ENCODE assay signal across 13 cellular contexts in the genomic region with DNA sequence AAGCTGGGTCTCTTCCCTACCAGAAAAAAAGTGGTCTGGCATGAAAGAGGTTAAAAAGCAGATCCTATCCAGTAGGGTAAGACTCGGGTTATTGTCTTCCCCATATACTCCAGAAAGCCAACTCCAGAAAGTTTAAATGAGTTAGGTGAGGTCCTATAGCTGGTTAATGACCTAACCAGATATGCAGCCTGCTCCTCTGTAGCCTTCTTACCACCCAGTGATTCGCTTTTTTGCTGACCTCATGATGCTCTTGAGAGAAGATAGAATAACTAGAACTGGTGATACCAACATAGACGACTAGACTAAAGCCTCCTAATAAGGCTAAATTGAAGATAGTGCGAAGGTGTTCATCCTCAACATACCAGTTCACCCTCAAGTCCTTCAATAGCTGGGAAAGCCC. TPM values are rescaled to one million over a fixed set of nuclear protein-coding genes. Genes with fewer than 3 reads are reported as not detected.
DNase-seq lines count a peak whose midpoint lies in the region; ATAC-seq and TF ChIP-seq lines count a peak whose summit lies in the region.
"Had no signal": no experiment of that assay in that cellular context is flagged by ENCODE, and none has a peak within 500 bp of the region (broad histone marks: within the 10 kb centered on the region; RNA-seq: fewer than 3 reads in every experiment).

No MANE protein-coding gene starts in this region.

- H3K27ac Mint-ChIP-seq in CD14-positive monocyte = peak overlapping the region; percentile 59 to 90 (median 83)
- peak overlapping the region; percentile 91 to 99 for H3K27ac Mint-ChIP-seq in effector memory CD8-positive, alpha-beta T cell
- H3K27ac Mint-ChIP-seq: nephron progenitor cell had no signal

- peak overlapping the region; percentile 95 to 99 for H3K4me3 Mint-ChIP-seq in CD14-positive monocyte
- H3K4me3 Mint-ChIP-seq in effector memory CD8-positive, alpha-beta T cell = peak overlapping the region; percentile 86 to 99
- H3K4me3 Mint-ChIP-seq: nephron progenitor cell had no signal

- H3K27ac ChIP-seq in KOPT-K1 (ENCODE audit: low read depth, low read length, poor library complexity, severe bottlenecking) (peak overlapping the region; percentile 99), sigmoid colon (peak overlapping the region; percentile 29 to 69 (median 49))

- H3K27me3 Mint-ChIP-seq in CD14-positive monocyte (ENCODE audit: low read depth in 3 of 3) = peaks cover 0 to 3% (median 0%) of the 10 kb centered on the region in 3 donors
- H3K27me3 Mint-ChIP-seq in effector memory CD8-positive, alpha-beta T cell = no peaks in the 10 kb centered on the region
- H3K27me3 Mint-ChIP-seq: stimulated activated naive B cell treated with anti-CD40 and anti-IgM and Interleukin-4, amounts not matched to agents 10 μg/mL and 1 μg/mL and 100 μg/mL, for 72 hours had no signal

- 61 to 63% methylated on average over 4 of the region's 4 CpGs for WGBS in sigmoid colon, 2 donors

- H3K36me3 ChIP-seq in KOPT-K1 (ENCODE audit: insufficient read depth, low read length) (peaks cover 43% of the 10 kb centered on the region), sigmoid colon (no peaks in the 10 kb centered on the region)

- no peak for DNase-seq in CD14-positive monocyte (ENCODE audit: low spot score)
- DNase-seq in effector memory CD8-positive, alpha-beta T cell = no peak
- no peak for DNase-seq in sigmoid colon
- no peak for DNase-seq in NCI-H1694 treated with DMSO at 0.1 percent for 48 hours (lab: John Stamatoyannopoulos, UW)
- DNase-seq: Caco-2; NCI-H2171; nephron progenitor cell; stimulated activated naive B cell treated with anti-CD40 and anti-IgM and Interleukin-4, amounts not matched to agents 10 μg/mL and 1 μg/mL and 100 μg/mL, for 72 hours had no signal

- H3K9me3 Mint-ChIP-seq in CD14-positive monocyte = peaks cover 3 to 18% (median 16%) of the 10 kb centered on the region in 7 donors
- no peaks in the 10 kb centered on the region for H3K9me3 Mint-ChIP-seq in effector memory CD8-positive, alpha-beta T cell

- no peaks in the 10 kb centered on the region for H3K4me1 ChIP-seq in sigmoid colon
- H3K4me1 ChIP-seq: Caco-2 had no signal

- intact Hi-C loops in CD14-positive monocyte (cut with micrococcal nuclease) = no loop called here
- intact Hi-C loops in sigmoid colon (cut with DNase I) = no loop called here

- peak overlapping the region in 1 of 4 donors; percentile 44 for H3K4me3 ChIP-seq in sigmoid colon

- peaks cover 47% of the 10 kb centered on the region for H3K4me1 Mint-ChIP-seq in CD14-positive monocyte
- peaks cover 46 to 49% of the 10 kb centered on the region in 2 donors for H3K4me1 Mint-ChIP-seq in effector memory CD8-positive, alpha-beta T cell (ENCODE audit: low read depth in 2 of 2)

- ATAC-seq in effector memory CD8-positive, alpha-beta T cell (replicated peaks) = peak; percentile 37
- ATAC-seq in HG02970 (IDR thresholded peaks at IDR 0.05; ENCODE audit: low FRiP score, unreplicated experiment) (no peak), GM18511 (IDR thresholded peaks at IDR 0.05; ENCODE audit: unreplicated experiment) (no peak), GM21825 (IDR thresholded peaks at IDR 0.05; ENCODE audit: unreplicated experiment) (no peak)

- no peak for TF ChIP-seq POLR2A in sigmoid colon (IDR thresholded peaks at IDR 0.05)

- H3K36me3 Mint-ChIP-seq in CD14-positive monocyte = peaks cover 24 to 29% of the 10 kb centered on the region in 2 donors
- H3K36me3 Mint-ChIP-seq in effector memory CD8-positive, alpha-beta T cell (ENCODE audit: insufficient read depth) = peaks cover 37% of the 10 kb centered on the region

- TF ChIP-seq CTCF in CD14-positive monocyte (IDR thresholded peaks at IDR 0.05) = no peak
- TF ChIP-seq CTCF in sigmoid colon (IDR thresholded peaks at IDR 0.05) = no peak

- H3K27me3 ChIP-seq in sigmoid colon = no peaks in the 10 kb centered on the region

- H3K9me3 ChIP-seq in KOPT-K1 (ENCODE audit: insufficient read depth, low read length, poor library complexity, severe bottlenecking) = peaks cover 27% of the 10 kb centered on the region
- H3K9me3 ChIP-seq in sigmoid colon = peaks cover 0 to 6% (median 0%) of the 10 kb centered on the region in 4 donors
- H3K9me3 ChIP-seq: Caco-2 had no signal

- no peak for TF ChIP-seq EP300 in sigmoid colon (IDR thresholded peaks at IDR 0.05)

RNA-seq across cellular contexts. Expression of a gene that starts 0.7 kb away (rescaled TPM):
- polyA plus RNA-seq in CD14-positive monocyte (10 to 100 TPM; 11.4 to 19.6 TPM), sigmoid colon (10 to 100 TPM in 1 of 3 donors, 1 to 10 TPM in 2; 1.6 to 10.3 (median 1.8) TPM)
- 1 to 10 TPM; 3.7 to 6.4 (median 5.1) TPM for total RNA-seq in sigmoid colon
- total RNA-seq: Caco-2 had no signal

RNA-seq across cellular contexts. Expression of a gene that starts 21.5 kb away (rescaled TPM):
- polyA plus RNA-seq in CD14-positive monocyte (10 to 100 TPM; 14.4 to 17.1 TPM), sigmoid colon (10 to 100 TPM in 1 of 3 donors, 1 to 10 TPM in 2; 7.9 to 39.4 (median 9.6) TPM)
- total RNA-seq in sigmoid colon = 10 to 100 TPM; 17.2 to 30.7 (median 18.5) TPM
- total RNA-seq: Caco-2, M059J had no signal

RNA-seq across cellular contexts. Expression of a gene that starts 30.2 kb away (rescaled TPM):
- polyA plus RNA-seq in CD14-positive monocyte = 10 to 100 TPM; 45.6 to 47.0 TPM
- total RNA-seq in sigmoid colon = 10 to 100 TPM in 2 of 4 donors, 1 to 10 TPM in 2; 9.2 to 16.4 (median 9.9) TPM
- polyA plus RNA-seq in sigmoid colon = 10 to 100 TPM in 1 of 3 donors, 1 to 10 TPM in 2; 5.1 to 24.9 (median 6.6) TPM
- total RNA-seq: Caco-2 had no signal
